ENCODE assay signal across 15 cellular contexts in genomic region chr4:190181481-190181880, GRCh38. TPM values are rescaled to one million over a fixed set of nuclear protein-coding genes. Genes with fewer than 3 reads are reported as not detected.
DNase-seq lines count a peak whose midpoint lies in the region; ATAC-seq and TF ChIP-seq lines count a peak whose summit lies in the region.
"Not testable (repeated sequence)": the region's sequence is repeated elsewhere in the genome, so short reads cannot be mapped to it uniquely, and the experiment has no call there.
"Had no signal": no experiment of that assay in that cellular context is flagged by ENCODE, and none has a peak within 500 bp of the region (broad histone marks: within the 10 kb centered on the region; RNA-seq: fewer than 3 reads in every experiment).

No MANE protein-coding gene starts in this region.

- not testable (repeated sequence) for H3K36me3 ChIP-seq in body of pancreas (replicated peaks in 1 of 2; ENCODE audit: insufficient read depth in 1 of 2, low read depth in 2 of 2); right atrium auricular region; thoracic aorta

- not testable (repeated sequence) for H3K36me3 Mint-ChIP-seq in nephron progenitor cell (ENCODE audit: low read depth)

- not testable (repeated sequence) for TF ChIP-seq POLR2A in body of pancreas (IDR thresholded peaks at IDR 0.05)

- 20 to 37% methylated on average over 1 to 2 of the region's 6 CpGs for WGBS in body of pancreas, 2 donors

- not testable (repeated sequence) for H3K4me1 ChIP-seq in body of pancreas; right atrium auricular region; thoracic aorta (ENCODE audit: control insufficient read depth in 1 of 2, low read depth in 2 of 2)

- not testable (repeated sequence) for H3K27me3 Mint-ChIP-seq in nephron progenitor cell (ENCODE audit: low read depth, poor library complexity)

- H3K27me3 ChIP-seq in body of pancreas; right atrium auricular region; thoracic aorta (replicated peaks; ENCODE audit: insufficient read depth): not testable (repeated sequence)

- not testable (repeated sequence) for H3K4me3 Mint-ChIP-seq in nephron progenitor cell

- not testable (repeated sequence) for H3K9me3 ChIP-seq in body of pancreas, right atrium auricular region, thoracic aorta

- TF ChIP-seq CTCF in body of pancreas (IDR thresholded peaks at IDR 0.05); right atrium auricular region (IDR thresholded peaks at IDR 0.05); nephron progenitor cell (IDR thresholded peaks at IDR 0.05); thoracic aorta (IDR thresholded peaks at IDR 0.05): not testable (repeated sequence)

- intact Hi-C loops in body of pancreas (cut with DNase I), result not testable (repeated sequence)

- H3K4me3 ChIP-seq in body of pancreas, right atrium auricular region, thoracic aorta: not testable (repeated sequence)

- not testable (repeated sequence) for H3K27ac ChIP-seq in body of pancreas, right atrium auricular region, thoracic aorta

- DNase-seq in activated CD4-positive, CD25-positive, alpha-beta regulatory T cell treated with anti-CD3 and anti-CD28 coated beads, Interleukin-2, amount 50 U/mL, for 72 hours, result peak; percentile 33
- peak; percentile 18 for DNase-seq in activated CD8-positive, alpha-beta memory T cell treated with anti-CD3 and anti-CD28 coated beads, Interleukin-2, amount 50 U/mL, for 4 hours
- DNase-seq in body of pancreas (peak; percentile 2 to 15 (median 9)), right atrium auricular region (ENCODE audit: low spot score) (peak; percentile 59), nephron progenitor cell (peak; percentile 1), thoracic aorta (ENCODE audit: low spot score) (peak; percentile 5)
- peak; percentile 2 for DNase-seq in stimulated activated CD4-positive, alpha-beta T cell treated with anti-CD3 and anti-CD28 coated beads, Interleukin-15, amount 100 ng/mL, for 24 hours

- H3K27ac Mint-ChIP-seq in nephron progenitor cell, result not testable (repeated sequence)

- ATAC-seq in body of pancreas; thoracic aorta (ENCODE audit: insufficient number of reproducible peaks, low FRiP score, low read depth): not testable (repeated sequence)

- not testable (repeated sequence) for H3K4me1 Mint-ChIP-seq in nephron progenitor cell

- H3K9me3 Mint-ChIP-seq in nephron progenitor cell, result peaks cover 16% of the 10 kb centered on the region

RNA-seq across cellular contexts. Expression of gene DUX4, which starts 7.9 kb away (rescaled TPM):
- not detected for total RNA-seq in body of pancreas
- total RNA-seq in right atrium auricular region, result not detected
- not detected for total RNA-seq in thoracic aorta
- total RNA-seq: activated naive CD4-positive, alpha-beta T cell treated with anti-CD3 and anti-CD28 coated beads, Interleukin-2, amount 50 U/mL, for 72 hours; cardiac muscle cell; endodermal cell; fibroblast of villous mesenchyme; left ventricle myocardium inferior; M059J; naive thymus-derived CD4-positive, alpha-beta T cell; T-helper 17 cell had no signal

Comparison
In these comparisons a context has a peak if more than half of its experiments do, and no peak if none do; other contexts are left out.
1. DNase-seq: peak in every context shown above with its lines; median percentile 59 in right atrium auricular region; 33 in activated CD4-positive, CD25-positive, alpha-beta regulatory T cell treated with anti-CD3 and anti-CD28 coated beads, Interleukin-2, amount 50 U/mL, for 72 hours; 18 in activated CD8-positive, alpha-beta memory T cell treated with anti-CD3 and anti-CD28 coated beads, Interleukin-2, amount 50 U/mL, for 4 hours; 9 in body of pancreas; 5 in thoracic aorta; 2 in stimulated activated CD4-positive, alpha-beta T cell treated with anti-CD3 and anti-CD28 coated beads, Interleukin-15, amount 100 ng/mL, for 24 hours; 1 in nephron progenitor cell.